Comparison of ENCODE assay signal across 9 cellular contexts in the genomic region with DNA sequence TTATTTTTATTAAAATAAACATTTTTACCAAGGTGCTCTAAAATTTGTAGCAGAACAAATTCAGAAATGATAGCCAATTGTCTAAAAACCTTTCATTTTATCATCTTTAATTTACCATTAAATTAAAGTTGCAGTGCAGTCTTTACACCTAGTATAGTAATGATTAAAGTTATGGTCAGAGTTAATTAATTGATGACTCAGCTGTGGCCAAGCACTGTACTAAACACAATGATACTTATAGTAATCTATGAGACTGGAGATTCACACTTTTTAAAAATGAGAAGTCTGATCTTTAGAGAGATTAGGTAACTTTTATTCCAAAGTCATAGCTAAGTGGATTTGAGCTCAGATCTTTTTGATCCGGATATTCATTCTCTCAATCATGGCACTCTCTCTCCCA.
"Had no signal": no experiment of that assay in that cellular context is flagged by ENCODE, and none has a peak within 500 bp of the region (broad histone marks: within the 10 kb centered on the region; RNA-seq: fewer than 3 reads in every experiment).

No MANE protein-coding gene starts in this region.

- H3K4me3 ChIP-seq: GM23248, HAP-1 had no signal

- DNase-seq: GM23248, GOT3, H7, HFFc6, Kasumi-1, KG1 had no signal

- H3K27ac ChIP-seq: GM23248, HL-60 had no signal

- H3K9me3 ChIP-seq: HAP-1 had no signal

- H3K36me3 ChIP-seq: HAP-1 had no signal

- H3K4me1 ChIP-seq: HAP-1 had no signal

- H2AFZ ChIP-seq: GM23248 had no signal

- H3K9ac ChIP-seq: GM23248 had no signal

- ATAC-seq: HCT116 had no signal
